ENCODE assay signal across 28 cellular contexts in genomic region chr5:66469684-66470083, GRCh38.
"Had no signal": no experiment of that assay in that cellular context is flagged by ENCODE, and none has a peak within 500 bp of the region (broad histone marks: within the 10 kb centered on the region; RNA-seq: fewer than 3 reads in every experiment).

No MANE protein-coding gene starts in this region.

- H3K27me3 ChIP-seq: breast epithelium, esophagus squamous epithelium, heart left ventricle, sigmoid colon, testis, vagina had no signal

- H3K36me3 ChIP-seq: breast epithelium, esophagus squamous epithelium, heart left ventricle, lower lobe of right lung, sigmoid colon, vagina had no signal

- DNase-seq: activated B cell treated with CpG ODN at 0.5 μM for 24 hours; activated CD4-positive, alpha-beta T cell treated with anti-CD3 and anti-CD28 coated beads for 4 hours; activated CD4-positive, alpha-beta T cell treated with anti-CD3 and anti-CD28 coated beads, Interleukin-2, amount 50 U/mL, for 48 hours; activated CD8-positive, alpha-beta memory T cell treated with anti-CD3 and anti-CD28 coated beads, Interleukin-2, amount 50 U/mL, for 48 hours; activated naive CD4-positive, alpha-beta T cell; activated naive CD8-positive, alpha-beta T cell treated with anti-CD3 and anti-CD28 coated beads for 36 hours; activated T-cell treated with anti-CD3 and anti-CD28 coated beads, Interleukin-2, amount 50 U/mL, for 4 hours; endodermal cell; esophagus squamous epithelium; heart left ventricle; kidney; lower lobe of right lung; naive B cell; occipital lobe; posterior cingulate gyrus; sigmoid colon; stimulated activated CD4-positive, alpha-beta T cell treated with anti-CD3 and anti-CD28 coated beads, Interleukin-15, amount 100 ng/mL, for 24 hours; stimulated activated naive CD4-positive, alpha-beta T cell; testis; trophoblast cell had no signal

- H3K4me1 ChIP-seq: breast epithelium, esophagus squamous epithelium, heart left ventricle, lower lobe of right lung, sigmoid colon, testis, vagina had no signal

- H3K27ac ChIP-seq: breast epithelium, coronary artery, esophagus squamous epithelium, heart left ventricle, lower lobe of right lung, sigmoid colon, testis, vagina had no signal

- H3K4me1 Mint-ChIP-seq: activated naive CD8-positive, alpha-beta T cell treated with anti-CD3 and anti-CD28 coated beads for 36 hours; central memory CD8-positive, alpha-beta T cell; endodermal cell; neural crest cell had no signal

- H3K27ac Mint-ChIP-seq: activated B cell treated with CpG ODN at 0.5 μM for 24 hours; activated naive CD8-positive, alpha-beta T cell treated with anti-CD3 and anti-CD28 coated beads for 36 hours; activated T-helper 2 cell treated with anti-CD3 and anti-CD28 coated beads, Interferon-gamma antibody, Interleukin-2, Interleukin-4, amounts not matched to agents 10 μg/mL and 5 μg/mL and 100 μg/mL, durations not matched to agents 14 hours and 24 hours and 36 hours; endodermal cell; naive B cell had no signal

- H3K27me3 Mint-ChIP-seq: activated B cell treated with CpG ODN at 0.5 μM for 24 hours had no signal

- H3K4me3 ChIP-seq: breast epithelium, coronary artery, esophagus squamous epithelium, heart left ventricle, lower lobe of right lung, sigmoid colon, smooth muscle cell, testis, vagina had no signal

- H3K4me3 Mint-ChIP-seq: activated B cell treated with CpG ODN at 0.5 μM for 24 hours; activated naive CD8-positive, alpha-beta T cell treated with anti-CD3 and anti-CD28 coated beads for 36 hours; activated T-cell treated with anti-CD3 and anti-CD28 coated beads, Interleukin-2, amount 50 U/mL, for 4 hours; central memory CD8-positive, alpha-beta T cell; endodermal cell; naive B cell; neural crest cell had no signal

- ATAC-seq: activated T-cell treated with anti-CD3 and anti-CD28 coated beads, Interleukin-2, amount 50 U/mL, for 4 hours; heart left ventricle; left lobe of liver; lower lobe of right lung had no signal

- H3K4me2 ChIP-seq: smooth muscle cell had no signal

- H3K9me3 ChIP-seq: sigmoid colon, testis, vagina had no signal
